ENCODE assay signal across 14 cellular contexts in the genomic region with DNA sequence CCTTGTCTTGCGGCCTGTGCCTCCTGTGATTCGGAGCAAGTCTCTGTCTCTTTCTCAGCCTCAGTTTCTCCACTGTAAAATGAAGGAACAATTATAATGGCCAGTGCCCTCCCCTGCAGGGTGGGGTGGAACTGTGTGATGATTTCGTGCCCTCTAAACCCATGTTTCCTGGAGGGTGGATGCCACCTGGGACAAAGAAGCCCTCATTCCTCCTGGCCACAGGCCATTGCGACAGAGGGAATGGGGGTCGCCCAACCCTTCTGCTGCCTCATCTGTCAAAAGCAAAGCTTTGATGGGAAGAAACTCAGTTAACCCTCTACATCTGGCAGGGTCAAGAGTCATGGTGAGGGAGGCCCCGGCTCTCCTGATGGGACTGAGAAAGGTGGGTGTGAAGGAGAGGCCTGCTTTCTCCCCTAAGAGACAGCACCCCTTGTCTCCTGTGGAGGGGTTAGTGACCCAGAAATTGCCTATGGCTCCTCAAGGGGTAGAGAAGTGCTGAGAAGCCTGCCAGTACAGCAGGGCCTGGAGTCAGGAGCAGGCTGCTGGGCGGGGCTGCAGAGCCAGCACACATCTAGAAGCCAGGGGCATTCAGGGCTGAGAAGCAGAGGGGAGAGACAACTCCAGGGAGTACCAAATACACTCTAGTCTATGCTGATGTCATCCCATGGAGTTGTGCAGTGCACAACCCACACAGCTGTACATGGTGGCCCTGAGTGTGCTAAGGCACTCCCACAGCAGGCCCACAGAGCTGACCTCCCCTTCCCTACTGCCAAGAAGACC.
DNase-seq lines count a peak whose midpoint lies in the region; ATAC-seq, FAIRE-seq and TF ChIP-seq lines count a peak whose summit lies in the region.
"Had no signal": no experiment of that assay in that cellular context is flagged by ENCODE, and none has a peak within 500 bp of the region (broad histone marks: within the 10 kb centered on the region; RNA-seq: fewer than 3 reads in every experiment).

No MANE protein-coding gene starts in this region.

- no peak overlapping the region for H3K23ac ChIP-seq in mesendoderm (ENCODE audit: low read length)

- H3K27ac ChIP-seq in mesendoderm (ENCODE audit: low read depth, low read length) (peak overlapping the region; percentile 9), upper lobe of right lung (peak overlapping the region; percentile 53)

- intact Hi-C loops in left cardiac atrium (cut with DNase I) = no loop called here
- intact Hi-C loops in left ventricle myocardium superior (cut with micrococcal nuclease) = no loop called here
- intact Hi-C loops in upper lobe of right lung (cut with DNase I) = no loop called here

- H3K79me1 ChIP-seq in mesendoderm (ENCODE audit: low read length) = no peaks in the 10 kb centered on the region

- peak overlapping the region; percentile 69 for H2AK5ac ChIP-seq in mesendoderm (ENCODE audit: low read length)

- H2BK15ac ChIP-seq in mesendoderm (replicated peaks; ENCODE audit: low read depth) = no peak overlapping the region

- H3K56ac ChIP-seq in mesendoderm (ENCODE audit: low read length) = peak overlapping the region; percentile 17

- H4K5ac ChIP-seq in mesendoderm (ENCODE audit: low read length) = no peak overlapping the region

- H3K9ac ChIP-seq in mesendoderm (ENCODE audit: low read length) = no peak overlapping the region

- DNase-seq in left cardiac atrium (peak; percentile 13), left ventricle myocardium superior (no peak), bronchial epithelial cell (ENCODE audit: low read depth) (peak; percentile 15), mesendoderm (no peak), upper lobe of right lung (peak; percentile 43), SIG-M5 treated with dmso at 0.1 percent for 504 hours (lab: John Stamatoyannopoulos, UW; ENCODE audit: unreplicated experiment) (no peak)
- no peak for DNase-seq in activated CD4-positive, alpha-beta T cell treated with anti-CD3 and anti-CD28 coated beads for 48 hours
- DNase-seq: activated CD4-positive, CD25-positive, alpha-beta regulatory T cell; GOT3; NCI-H1105 treated with DMSO at 0.1 percent for 48 hours; NCI-H345; nephron progenitor cell had no signal

- no CpG with 5 or more reads among the region's 7 CpGs for WGBS in mesendoderm (ENCODE audit: extremely low coverage, insufficient coverage, low lambda C conversion rate)

- H2BK5ac ChIP-seq in mesendoderm (ENCODE audit: low read length) = no peak overlapping the region

- TF ChIP-seq CTCF in bronchial epithelial cell (IDR thresholded peaks at IDR 0.05; ENCODE audit: insufficient read depth, low read length, severe bottlenecking) (no peak), upper lobe of right lung (IDR thresholded peaks at IDR 0.05) (no peak)

- H3K27me3 ChIP-seq in bronchial epithelial cell (ENCODE audit: control insufficient read depth, insufficient read depth, low read length) (no peaks in the 10 kb centered on the region), mesendoderm (ENCODE audit: insufficient read depth, low read length, poor library complexity) (no peaks in the 10 kb centered on the region), upper lobe of right lung (no peaks in the 10 kb centered on the region)

- no peak for FAIRE-seq in bronchial epithelial cell (lab: Jason Lieb, UNC)
- FAIRE-seq: endothelial cell of umbilical vein had no signal

- no peak overlapping the region for H4K8ac ChIP-seq in mesendoderm (ENCODE audit: low read depth, low read length)

- H3K4me2 ChIP-seq in mesendoderm (ENCODE audit: low read length) = no peak overlapping the region

- H3K4me1 ChIP-seq in mesendoderm (ENCODE audit: control insufficient read depth, low read depth, low read length) = peaks cover 7% of the 10 kb centered on the region
- peaks cover 14% of the 10 kb centered on the region for H3K4me1 ChIP-seq in upper lobe of right lung

- no peaks in the 10 kb centered on the region for H3K9me3 ChIP-seq in upper lobe of right lung

- H3K4me3 ChIP-seq in bronchial epithelial cell (ENCODE audit: low read depth, low read length) (no peak overlapping the region), mesendoderm (ENCODE audit: low read length) (no peak overlapping the region), upper lobe of right lung (no peak overlapping the region)

- ATAC-seq in left cardiac atrium (peak in 1 of 2 donors; percentile 9), left ventricle myocardium superior (no peak), upper lobe of right lung (peak; percentile 41), GM19455 (IDR thresholded peaks at IDR 0.05; ENCODE audit: unreplicated experiment) (no peak)

- no peak overlapping the region for H2BK120ac ChIP-seq in mesendoderm (ENCODE audit: low read depth, low read length)

- H3K4ac ChIP-seq in mesendoderm (ENCODE audit: low read depth, low read length) = no peak overlapping the region

- H3K36me3 ChIP-seq in bronchial epithelial cell (ENCODE audit: control insufficient read depth, insufficient read depth, low read length) (no peaks in the 10 kb centered on the region), mesendoderm (ENCODE audit: control insufficient read depth, insufficient read depth, low read length) (no peaks in the 10 kb centered on the region), upper lobe of right lung (no peaks in the 10 kb centered on the region)

- H3K18ac ChIP-seq in mesendoderm (ENCODE audit: low read length) = no peak overlapping the region

- no peaks in the 10 kb centered on the region for H3K79me2 ChIP-seq in mesendoderm (ENCODE audit: control insufficient read depth, insufficient read depth, low read length)

Comparison
In these comparisons a context has a peak if more than half of its experiments do, and no peak if none do; other contexts are left out.
1. DNase-seq: peak in left cardiac atrium (single experiment), bronchial epithelial cell (single experiment) and upper lobe of right lung (single experiment); none in left ventricle myocardium superior (single experiment), mesendoderm (single experiment), activated CD4-positive, alpha-beta T cell treated with anti-CD3 and anti-CD28 coated beads for 48 hours (single experiment) and SIG-M5 treated with dmso at 0.1 percent for 504 hours (single experiment).